Comparison of ENCODE assay signal across 1 cellular context in the genomic region with DNA sequence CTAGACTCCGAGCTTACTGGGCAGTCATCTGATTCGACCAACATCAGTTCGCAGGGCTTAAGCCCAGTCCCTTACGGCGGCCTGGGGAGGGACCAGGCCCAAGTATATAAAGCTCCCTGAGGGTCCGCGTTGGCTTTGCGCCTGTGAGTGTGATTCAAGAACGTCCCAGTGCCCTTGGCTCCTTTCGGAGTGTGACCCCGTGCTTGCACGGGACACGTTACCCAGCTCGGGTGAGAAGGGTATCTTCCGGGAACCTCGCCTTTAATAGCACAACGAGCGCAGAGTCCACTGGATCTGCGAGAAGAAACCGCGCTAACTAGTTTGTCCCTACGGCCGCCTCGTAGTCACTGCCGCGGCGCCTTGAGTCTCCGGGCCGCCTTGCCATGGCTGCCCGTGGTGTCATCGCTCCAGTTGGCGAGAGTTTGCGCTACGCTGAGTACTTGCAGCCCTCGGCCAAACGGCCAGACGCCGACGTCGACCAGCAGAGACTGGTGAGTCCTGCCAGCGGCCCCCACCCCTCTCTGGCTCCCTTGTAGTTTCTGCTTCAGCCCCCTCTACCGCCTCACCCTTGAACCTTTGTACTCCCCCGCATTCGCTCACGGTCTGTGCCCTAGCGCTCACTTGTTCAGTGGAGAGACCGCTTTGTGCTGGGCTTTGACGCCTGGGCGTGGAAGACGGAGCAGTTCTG.
TF ChIP-seq lines count a peak whose summit lies in the region.

A gene (plus strand): TSS at position 343 of the 688 bp plus-strand sequence. CDS start 41 bp downstream, at position 384.

TF ChIP-seq in H1, 55 proteins besides CTCF, POLR2A, EP300 and RAD21:
- TF ChIP-seq HDAC6 (IDR thresholded peaks at IDR 0.05; ENCODE audit: low read depth, low read length) (no peak), CBX5 (IDR thresholded peaks at IDR 0.05; ENCODE audit: low read depth, low read length) (no peak), KDM1A (IDR thresholded peaks at IDR 0.05; ENCODE audit: borderline replicate concordance, low read length) (peak; percentile 63; the same call in 1 of the 2 replicates), GTF2F1 (IDR thresholded peaks at IDR 0.05; ENCODE audit: borderline replicate concordance, low read depth, low read length) (no peak), CBX8 (IDR thresholded peaks at IDR 0.05; ENCODE audit: borderline replicate concordance, low read depth, low read length) (no peak), MAFK (IDR thresholded peaks at IDR 0.05; ENCODE audit: low read depth, low read length) (no peak), SP4 (IDR thresholded peaks at IDR 0.05; ENCODE audit: low read length) (no peak; the same call in 1 of the 2 replicates), JUND (IDR thresholded peaks at IDR 0.05; ENCODE audit: low read length) (no peak), CHD1 (IDR thresholded peaks at IDR 0.05; ENCODE audit: low read depth, low read length) (no peak), SP2 (IDR thresholded peaks at IDR 0.05; ENCODE audit: low read length) (no peak), RFX5 (IDR thresholded peaks at IDR 0.05; ENCODE audit: borderline replicate concordance, low read depth, low read length) (no peak), CHD2 (IDR thresholded peaks at IDR 0.05; ENCODE audit: low read length) (0 out of 2 replicates have a peak, but pooled peaks have one; percentile 30), ZNF274 (IDR thresholded peaks at IDR 0.05; ENCODE audit: borderline replicate concordance, extremely low read depth, low read length) (no peak), RXRA (IDR thresholded peaks at IDR 0.05; ENCODE audit: insufficient read depth, low read depth, low read length) (no peak), EZH2 (IDR thresholded peaks at IDR 0.05; ENCODE audit: low read depth, low read length, severe bottlenecking) (no peak), SUZ12 (IDR thresholded peaks at IDR 0.05; ENCODE audit: low read length) (no peak), ASH2L (IDR thresholded peaks at IDR 0.05; ENCODE audit: low read length) (peak; percentile 97), TCF12 (IDR thresholded peaks at IDR 0.05; ENCODE audit: low read depth, low read length) (no peak), RBBP5 (IDR thresholded peaks at IDR 0.05; ENCODE audit: borderline replicate concordance, low read depth, low read length) (peak; percentile 69; the same call in 1 of the 2 replicates), SIN3A (conservative IDR thresholded peaks at IDR 0.05 in 1 of 2, IDR thresholded peaks at IDR 0.05 in 1 of 2; ENCODE audit: low read depth in 1 of 2, low read length in 2 of 2) (0 out of 4 replicates have a peak, but pooled peaks of 1 of the 2 experiments have one; percentile 33), HDAC2 (IDR thresholded peaks at IDR 0.05; ENCODE audit: borderline replicate concordance in 1 of 2, low read depth in 2 of 2, low read length in 2 of 2) (no peak), CEBPB (IDR thresholded peaks at IDR 0.05; ENCODE audit: low read depth, low read length) (no peak), PHF8 (conservative IDR thresholded peaks at IDR 0.05; ENCODE audit: low read depth, low read length) (peak; percentile 74), TAF7 (optimal IDR thresholded peaks at IDR 0.05; ENCODE audit: borderline replicate concordance, low read depth, low read length) (peak; percentile 51), JUN (IDR thresholded peaks at IDR 0.05; ENCODE audit: low read depth, low read length) (no peak), KDM4A (IDR thresholded peaks at IDR 0.05; ENCODE audit: low read depth, low read length, severe bottlenecking) (peak; percentile 68), BACH1 (IDR thresholded peaks at IDR 0.05; ENCODE audit: low read length) (no peak), CTBP2 (IDR thresholded peaks at IDR 0.05; ENCODE audit: borderline replicate concordance, insufficient read depth, insufficient read length, low read length) (no peak), TBP (IDR thresholded peaks at IDR 0.05; ENCODE audit: low read depth, low read length) (peak; percentile 61), TAF1 (IDR thresholded peaks at IDR 0.05; ENCODE audit: low read depth, low read length) (peak; percentile 88), SP1 (IDR thresholded peaks at IDR 0.05; ENCODE audit: low read depth, low read length) (no peak), SIX5 (IDR thresholded peaks at IDR 0.05; ENCODE audit: low read depth, low read length) (no peak), POU5F1 (IDR thresholded peaks at IDR 0.05; ENCODE audit: low read depth, low read length) (no peak), SAP30 (IDR thresholded peaks at IDR 0.05; ENCODE audit: insufficient read depth, insufficient replicate concordance, low read length) (no peak), CREB1 (IDR thresholded peaks at IDR 0.05) (peak; percentile 58; the same call in 1 of the 2 replicates), POLR2AphosphoS5 (IDR thresholded peaks at IDR 0.05; ENCODE audit: low read depth, low read length) (peak; percentile 62), SIRT6 (IDR thresholded peaks at IDR 0.05; ENCODE audit: low read length) (no peak), BCL11A (IDR thresholded peaks at IDR 0.05; ENCODE audit: low read depth in 2 of 2, low read length in 2 of 2) (no peak), GABPA (IDR thresholded peaks at IDR 0.05; ENCODE audit: borderline replicate concordance, insufficient read depth, low read length) (0 out of 2 replicates have a peak, but pooled peaks have one; percentile 26), YY1 (IDR thresholded peaks at IDR 0.05; ENCODE audit: low read depth, low read length) (peak; percentile 80; the same call in 1 of the 2 replicates), FOSL1 (IDR thresholded peaks at IDR 0.05; ENCODE audit: insufficient read depth, low read depth, low read length) (no peak), NANOG (IDR thresholded peaks at IDR 0.05; ENCODE audit: insufficient read depth, low read depth, low read length, poor library complexity, severe bottlenecking) (no peak), RNF2 (IDR thresholded peaks at IDR 0.05; ENCODE audit: borderline replicate concordance, low read depth, low read length, missing control alignments, poor library complexity, severe bottlenecking) (no peak), TEAD4 (IDR thresholded peaks at IDR 0.05; ENCODE audit: low read depth, low read length) (no peak), BRCA1 (IDR thresholded peaks at IDR 0.05; ENCODE audit: low read depth, low read length) (no peak), KDM5A (IDR thresholded peaks at IDR 0.05; ENCODE audit: low read length) (no peak), SRF (IDR thresholded peaks at IDR 0.05; ENCODE audit: low read depth, low read length) (no peak), NRF1 (IDR thresholded peaks at IDR 0.05; ENCODE audit: low read depth, low read length) (no peak), EGR1 (IDR thresholded peaks at IDR 0.05; ENCODE audit: borderline replicate concordance, low read depth, low read length) (peak; percentile 93)
- TF ChIP-seq, protein P1, sequence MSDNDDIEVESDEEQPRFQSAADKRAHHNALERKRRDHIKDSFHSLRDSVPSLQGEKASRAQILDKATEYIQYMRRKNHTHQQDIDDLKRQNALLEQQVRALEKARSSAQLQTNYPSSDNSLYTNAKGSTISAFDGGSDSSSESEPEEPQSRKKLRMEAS (IDR thresholded peaks at IDR 0.05) = peak; percentile 65; the same call in 1 of the 2 replicates
- TF ChIP-seq, protein P2, sequence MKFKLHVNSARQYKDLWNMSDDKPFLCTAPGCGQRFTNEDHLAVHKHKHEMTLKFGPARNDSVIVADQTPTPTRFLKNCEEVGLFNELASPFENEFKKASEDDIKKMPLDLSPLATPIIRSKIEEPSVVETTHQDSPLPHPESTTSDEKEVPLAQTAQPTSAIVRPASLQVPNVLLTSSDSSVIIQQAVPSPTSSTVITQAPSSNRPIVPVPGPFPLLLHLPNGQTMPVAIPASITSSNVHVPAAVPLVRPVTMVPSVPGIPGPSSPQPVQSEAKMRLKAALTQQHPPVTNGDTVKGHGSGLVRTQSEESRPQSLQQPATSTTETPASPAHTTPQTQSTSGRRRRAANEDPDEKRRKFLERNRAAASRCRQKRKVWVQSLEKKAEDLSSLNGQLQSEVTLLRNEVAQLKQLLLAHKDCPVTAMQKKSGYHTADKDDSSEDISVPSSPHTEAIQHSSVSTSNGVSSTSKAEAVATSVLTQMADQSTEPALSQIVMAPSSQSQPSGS (IDR thresholded peaks at IDR 0.05; ENCODE audit: low read length) = no peak; the same call in 1 of the 2 replicates
- TF ChIP-seq, protein P3, sequence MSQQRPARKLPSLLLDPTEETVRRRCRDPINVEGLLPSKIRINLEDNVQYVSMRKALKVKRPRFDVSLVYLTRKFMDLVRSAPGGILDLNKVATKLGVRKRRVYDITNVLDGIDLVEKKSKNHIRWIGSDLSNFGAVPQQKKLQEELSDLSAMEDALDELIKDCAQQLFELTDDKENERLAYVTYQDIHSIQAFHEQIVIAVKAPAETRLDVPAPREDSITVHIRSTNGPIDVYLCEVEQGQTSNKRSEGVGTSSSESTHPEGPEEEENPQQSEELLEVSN (IDR thresholded peaks at IDR 0.05) = peak; percentile 72; the same call in 1 of the 2 replicates
- TF ChIP-seq, protein P4, sequence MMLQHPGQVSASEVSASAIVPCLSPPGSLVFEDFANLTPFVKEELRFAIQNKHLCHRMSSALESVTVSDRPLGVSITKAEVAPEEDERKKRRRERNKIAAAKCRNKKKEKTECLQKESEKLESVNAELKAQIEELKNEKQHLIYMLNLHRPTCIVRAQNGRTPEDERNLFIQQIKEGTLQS (IDR thresholded peaks at IDR 0.05; ENCODE audit: insufficient read depth, low read depth, low read length) = no peak
- TF ChIP-seq, protein P5, sequence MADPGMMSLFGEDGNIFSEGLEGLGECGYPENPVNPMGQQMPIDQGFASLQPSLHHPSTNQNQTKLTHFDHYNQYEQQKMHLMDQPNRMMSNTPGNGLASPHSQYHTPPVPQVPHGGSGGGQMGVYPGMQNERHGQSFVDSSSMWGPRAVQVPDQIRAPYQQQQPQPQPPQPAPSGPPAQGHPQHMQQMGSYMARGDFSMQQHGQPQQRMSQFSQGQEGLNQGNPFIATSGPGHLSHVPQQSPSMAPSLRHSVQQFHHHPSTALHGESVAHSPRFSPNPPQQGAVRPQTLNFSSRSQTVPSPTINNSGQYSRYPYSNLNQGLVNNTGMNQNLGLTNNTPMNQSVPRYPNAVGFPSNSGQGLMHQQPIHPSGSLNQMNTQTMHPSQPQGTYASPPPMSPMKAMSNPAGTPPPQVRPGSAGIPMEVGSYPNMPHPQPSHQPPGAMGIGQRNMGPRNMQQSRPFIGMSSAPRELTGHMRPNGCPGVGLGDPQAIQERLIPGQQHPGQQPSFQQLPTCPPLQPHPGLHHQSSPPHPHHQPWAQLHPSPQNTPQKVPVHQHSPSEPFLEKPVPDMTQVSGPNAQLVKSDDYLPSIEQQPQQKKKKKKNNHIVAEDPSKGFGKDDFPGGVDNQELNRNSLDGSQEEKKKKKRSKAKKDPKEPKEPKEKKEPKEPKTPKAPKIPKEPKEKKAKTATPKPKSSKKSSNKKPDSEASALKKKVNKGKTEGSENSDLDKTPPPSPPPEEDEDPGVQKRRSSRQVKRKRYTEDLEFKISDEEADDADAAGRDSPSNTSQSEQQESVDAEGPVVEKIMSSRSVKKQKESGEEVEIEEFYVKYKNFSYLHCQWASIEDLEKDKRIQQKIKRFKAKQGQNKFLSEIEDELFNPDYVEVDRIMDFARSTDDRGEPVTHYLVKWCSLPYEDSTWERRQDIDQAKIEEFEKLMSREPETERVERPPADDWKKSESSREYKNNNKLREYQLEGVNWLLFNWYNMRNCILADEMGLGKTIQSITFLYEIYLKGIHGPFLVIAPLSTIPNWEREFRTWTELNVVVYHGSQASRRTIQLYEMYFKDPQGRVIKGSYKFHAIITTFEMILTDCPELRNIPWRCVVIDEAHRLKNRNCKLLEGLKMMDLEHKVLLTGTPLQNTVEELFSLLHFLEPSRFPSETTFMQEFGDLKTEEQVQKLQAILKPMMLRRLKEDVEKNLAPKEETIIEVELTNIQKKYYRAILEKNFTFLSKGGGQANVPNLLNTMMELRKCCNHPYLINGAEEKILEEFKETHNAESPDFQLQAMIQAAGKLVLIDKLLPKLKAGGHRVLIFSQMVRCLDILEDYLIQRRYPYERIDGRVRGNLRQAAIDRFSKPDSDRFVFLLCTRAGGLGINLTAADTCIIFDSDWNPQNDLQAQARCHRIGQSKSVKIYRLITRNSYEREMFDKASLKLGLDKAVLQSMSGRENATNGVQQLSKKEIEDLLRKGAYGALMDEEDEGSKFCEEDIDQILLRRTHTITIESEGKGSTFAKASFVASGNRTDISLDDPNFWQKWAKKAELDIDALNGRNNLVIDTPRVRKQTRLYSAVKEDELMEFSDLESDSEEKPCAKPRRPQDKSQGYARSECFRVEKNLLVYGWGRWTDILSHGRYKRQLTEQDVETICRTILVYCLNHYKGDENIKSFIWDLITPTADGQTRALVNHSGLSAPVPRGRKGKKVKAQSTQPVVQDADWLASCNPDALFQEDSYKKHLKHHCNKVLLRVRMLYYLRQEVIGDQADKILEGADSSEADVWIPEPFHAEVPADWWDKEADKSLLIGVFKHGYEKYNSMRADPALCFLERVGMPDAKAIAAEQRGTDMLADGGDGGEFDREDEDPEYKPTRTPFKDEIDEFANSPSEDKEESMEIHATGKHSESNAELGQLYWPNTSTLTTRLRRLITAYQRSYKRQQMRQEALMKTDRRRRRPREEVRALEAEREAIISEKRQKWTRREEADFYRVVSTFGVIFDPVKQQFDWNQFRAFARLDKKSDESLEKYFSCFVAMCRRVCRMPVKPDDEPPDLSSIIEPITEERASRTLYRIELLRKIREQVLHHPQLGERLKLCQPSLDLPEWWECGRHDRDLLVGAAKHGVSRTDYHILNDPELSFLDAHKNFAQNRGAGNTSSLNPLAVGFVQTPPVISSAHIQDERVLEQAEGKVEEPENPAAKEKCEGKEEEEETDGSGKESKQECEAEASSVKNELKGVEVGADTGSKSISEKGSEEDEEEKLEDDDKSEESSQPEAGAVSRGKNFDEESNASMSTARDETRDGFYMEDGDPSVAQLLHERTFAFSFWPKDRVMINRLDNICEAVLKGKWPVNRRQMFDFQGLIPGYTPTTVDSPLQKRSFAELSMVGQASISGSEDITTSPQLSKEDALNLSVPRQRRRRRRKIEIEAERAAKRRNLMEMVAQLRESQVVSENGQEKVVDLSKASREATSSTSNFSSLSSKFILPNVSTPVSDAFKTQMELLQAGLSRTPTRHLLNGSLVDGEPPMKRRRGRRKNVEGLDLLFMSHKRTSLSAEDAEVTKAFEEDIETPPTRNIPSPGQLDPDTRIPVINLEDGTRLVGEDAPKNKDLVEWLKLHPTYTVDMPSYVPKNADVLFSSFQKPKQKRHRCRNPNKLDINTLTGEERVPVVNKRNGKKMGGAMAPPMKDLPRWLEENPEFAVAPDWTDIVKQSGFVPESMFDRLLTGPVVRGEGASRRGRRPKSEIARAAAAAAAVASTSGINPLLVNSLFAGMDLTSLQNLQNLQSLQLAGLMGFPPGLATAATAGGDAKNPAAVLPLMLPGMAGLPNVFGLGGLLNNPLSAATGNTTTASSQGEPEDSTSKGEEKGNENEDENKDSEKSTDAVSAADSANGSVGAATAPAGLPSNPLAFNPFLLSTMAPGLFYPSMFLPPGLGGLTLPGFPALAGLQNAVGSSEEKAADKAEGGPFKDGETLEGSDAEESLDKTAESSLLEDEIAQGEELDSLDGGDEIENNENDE (IDR thresholded peaks at IDR 0.05; ENCODE audit: insufficient replicate concordance, low read length) = no peak
- TF ChIP-seq, protein P6, sequence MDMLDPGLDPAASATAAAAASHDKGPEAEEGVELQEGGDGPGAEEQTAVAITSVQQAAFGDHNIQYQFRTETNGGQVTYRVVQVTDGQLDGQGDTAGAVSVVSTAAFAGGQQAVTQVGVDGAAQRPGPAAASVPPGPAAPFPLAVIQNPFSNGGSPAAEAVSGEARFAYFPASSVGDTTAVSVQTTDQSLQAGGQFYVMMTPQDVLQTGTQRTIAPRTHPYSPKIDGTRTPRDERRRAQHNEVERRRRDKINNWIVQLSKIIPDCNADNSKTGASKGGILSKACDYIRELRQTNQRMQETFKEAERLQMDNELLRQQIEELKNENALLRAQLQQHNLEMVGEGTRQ (IDR thresholded peaks at IDR 0.05; ENCODE audit: low read length) = 0 out of 2 replicates have a peak, but pooled peaks have one; percentile 40
